Comparison of ENCODE assay signal across 8 cellular contexts in genomic region chr9:112486221-112487007, GRCh38. TPM values are rescaled to one million over a fixed set of nuclear protein-coding genes. Genes with fewer than 3 reads are reported as not detected.
A peak's percentile ranks its signal among the peaks of the same experiment; 100 is the strongest.
DNase-seq lines count a peak whose midpoint lies in the region; ATAC-seq and TF ChIP-seq lines count a peak whose summit lies in the region.

Gene KIAA1958 (plus strand): TSS chr9:112486827. CDS start chr9:112574081, 87,254 bp downstream.

- peaks cover 5% of the 10 kb centered on the region for H3K36me3 Mint-ChIP-seq in activated T-helper 17 cell treated with anti-CD3 and anti-CD28 coated beads, Interleukin-2, amount 50 U/mL, for 72 hours (ENCODE audit: low read depth)

- TF ChIP-seq EP300 in neural cell (conservative IDR thresholded peaks at IDR 0.05; ENCODE audit: poor library complexity, severe bottlenecking) (peak; percentile 7), stomach (IDR thresholded peaks at IDR 0.05) (no peak)

- no peak for TF ChIP-seq RAD21 in IMR-90 (IDR thresholded peaks at IDR 0.05; ENCODE audit: low read length)
- TF ChIP-seq RAD21 in neural cell (conservative IDR thresholded peaks at IDR 0.05) = peak; percentile 46

- CTCF ChIA-PET in IMR-90 (lab: Yijun Ruan, JAX) (no interaction called here), Panc1 (lab: Charles Lee) (interaction anchor here (0.5 kb wide), 1 partner anchor 222 kb away, joined by 4 read pairs; no protein-coding TSS in a partner anchor)

- H3K9me1 ChIP-seq in IMR-90 (ENCODE audit: insufficient read depth, low read length) = peaks cover 5% of the 10 kb centered on the region

- peaks cover 6% of the 10 kb centered on the region; the same call in 1 of the 2 replicates for H3K4me1 ChIP-seq in IMR-90 (ENCODE audit: control insufficient read depth, insufficient read depth, low read length)
- peaks cover 16% of the 10 kb centered on the region; the same call in 1 of the 2 replicates for H3K4me1 ChIP-seq in Panc1 (ENCODE audit: control insufficient read depth, insufficient read depth, low read length)
- H3K4me1 ChIP-seq in stomach = peaks cover 9 to 36% (median 29%) of the 10 kb centered on the region in 4 donors

- peak within 1 kb of the TSS; percentile 60 for H4K5ac ChIP-seq in IMR-90 (ENCODE audit: low read depth, low read length)

- POLR2A ChIA-PET in IMR-90 (lab: Charles Lee; ENCODE audit: unreplicated experiment) = interaction anchor here (0.5 to 0.6 kb wide), 3 partner anchors 107 to 260 kb away, joined by 4 to 6 read pairs (median 4); no protein-coding TSS in a partner anchor
- POLR2A ChIA-PET in Panc1 (lab: Charles Lee) = no interaction called here

- H3K27ac Mint-ChIP-seq in activated T-helper 17 cell treated with anti-CD3 and anti-CD28 coated beads, Interleukin-2, amount 50 U/mL, for 72 hours = peak within 1 kb of the TSS; percentile 91

- H3K56ac ChIP-seq in IMR-90 (ENCODE audit: extremely low read depth, insufficient read depth, low read length) = peak within 1 kb of the TSS; percentile 75; the same call in 1 of the 2 replicates

- H3F3A ChIP-seq in neural cell (ENCODE audit: insufficient read depth, low read length, poor library complexity, severe bottlenecking) = no peaks in the 10 kb centered on the region

- H2BK5ac ChIP-seq in IMR-90 (ENCODE audit: low read depth, low read length, poor library complexity, severe bottlenecking) = peak within 1 kb of the TSS; percentile 14

- H2AFZ ChIP-seq in IMR-90 (replicated peaks; ENCODE audit: low read length, poor library complexity) (peak within 1 kb of the TSS; percentile 98), neural cell (ENCODE audit: low read depth, low read length) (peak within 1 kb of the TSS; percentile 66)

- H3K18ac ChIP-seq in IMR-90 (ENCODE audit: low read depth, low read length) = peak within 1 kb of the TSS; percentile 1

- H3K36me3 ChIP-seq in IMR-90 (ENCODE audit: control insufficient read depth, insufficient read depth, low read length) (no peaks in the 10 kb centered on the region), Panc1 (ENCODE audit: control insufficient read depth, insufficient read depth, low read length) (no peaks in the 10 kb centered on the region; the same call in 1 of the 2 replicates), neural cell (ENCODE audit: insufficient read depth, low read length) (no peaks in the 10 kb centered on the region), stomach (no peaks in the 10 kb centered on the region)

- H2BK15ac ChIP-seq in IMR-90 (ENCODE audit: low read depth, low read length) = peak within 1 kb of the TSS; percentile 83; the same call in 1 of the 3 replicates

- H2AK9ac ChIP-seq in IMR-90 (replicated peaks; ENCODE audit: low read depth, low read length, poor library complexity) = peak within 1 kb of the TSS; percentile 93

- H3K27ac ChIP-seq in IMR-90 (ENCODE audit: insufficient read depth, low read length) (peak within 1 kb of the TSS; percentile 68), Panc1 (ENCODE audit: low read length) (peak within 1 kb of the TSS; percentile 88), neural cell (ENCODE audit: low read length) (peak within 1 kb of the TSS; percentile 80), stomach (peak within 1 kb of the TSS; percentile 81 to 97 (median 89))

- peaks cover 51% of the 10 kb centered on the region for H3K79me2 ChIP-seq in neural cell (replicated peaks; ENCODE audit: insufficient read depth, low read length)

- no peak for TF ChIP-seq POLR2A in IMR-90 (IDR thresholded peaks at IDR 0.05; ENCODE audit: low read depth, low read length)
- peak in 1 of 4 donors; percentile 20 for TF ChIP-seq POLR2A in stomach (IDR thresholded peaks at IDR 0.05)

- peak within 1 kb of the TSS; percentile 82 for H3K23ac ChIP-seq in IMR-90 (ENCODE audit: low read depth, low read length)

- no peak for TF ChIP-seq CTCF in IMR-90 (conservative IDR thresholded peaks at IDR 0.05; ENCODE audit: low read depth, low read length)
- TF ChIP-seq CTCF in Panc1 (IDR thresholded peaks at IDR 0.05) = no peak
- TF ChIP-seq CTCF in neural cell (IDR thresholded peaks at IDR 0.05; ENCODE audit: poor library complexity, severe bottlenecking) = no peak
- TF ChIP-seq CTCF in stomach (IDR thresholded peaks at IDR 0.05) = no peak

- H3K9me3 Mint-ChIP-seq in activated T-helper 17 cell treated with anti-CD3 and anti-CD28 coated beads, Interleukin-2, amount 50 U/mL, for 72 hours = no peaks in the 10 kb centered on the region

- WGBS in IMR-90 (ENCODE audit: extremely low coverage in 2 of 2, insufficient read length in 1 of 2), 2 experiments = 1% methylated on average over 32 of the region's 93 CpGs; no CpG with 5 or more reads in 1 of the 2 experiments
- 1 to 5% (median 2%) methylated on average over 17 to 91 of the region's 93 CpGs for WGBS in stomach, 5 donors

- H3K4me2 ChIP-seq in IMR-90 (ENCODE audit: low read depth, low read length) (peak within 1 kb of the TSS; percentile 95), neural cell (ENCODE audit: low read length) (peak within 1 kb of the TSS; percentile 94)

- peak within 1 kb of the TSS; percentile 92 for H3K14ac ChIP-seq in IMR-90 (replicated peaks; ENCODE audit: low read depth, low read length)

- H4K8ac ChIP-seq in IMR-90 (ENCODE audit: low read depth in 2 of 2, low read length in 2 of 2) = peak within 1 kb of the TSS; percentile 94 to 99

- peak within 1 kb of the TSS; percentile 72 for H4K91ac ChIP-seq in IMR-90 (ENCODE audit: insufficient read depth, low read depth, low read length)

- no TSS peak for BruUV-seq in IMR-90 (replicated peaks; lab: Mats Ljungman, UMichigan)
- BruUV-seq in Panc1 (replicated peaks; lab: Mats Ljungman, UMichigan) = no TSS peak

- H3K4me1 Mint-ChIP-seq in activated T-helper 17 cell treated with anti-CD3 and anti-CD28 coated beads, Interleukin-2, amount 50 U/mL, for 72 hours = no peaks in the 10 kb centered on the region

- H3K9ac ChIP-seq in IMR-90 (ENCODE audit: low read depth, low read length) (peak within 1 kb of the TSS; percentile 80), neural cell (ENCODE audit: low read length) (peak within 1 kb of the TSS; percentile 86)

- dilution Hi-C loops in IMR-90 (cut with HindIII; ENCODE audit: low sequenced_read_pairs, unreplicated experiment) = no loop called here

- peak; percentile 53 for DNase-seq in DMS79 (lab: John Stamatoyannopoulos, UW)
- peak; percentile 73 for DNase-seq in IMR-90
- DNase-seq in Panc1 (ENCODE audit: low read depth, low spot score) = no peak
- DNase-seq in fibroblast of the conjunctiva (ENCODE audit: low read depth) = peak; percentile 65
- peak; percentile 91 for DNase-seq in stomach

- no peak within 1 kb of the TSS for H2BK20ac ChIP-seq in IMR-90 (ENCODE audit: low read depth, low read length)

- H3K4me3 Mint-ChIP-seq in activated T-helper 17 cell treated with anti-CD3 and anti-CD28 coated beads, Interleukin-2, amount 50 U/mL, for 72 hours = peak within 1 kb of the TSS; percentile 99

- peak within 1 kb of the TSS; percentile 87 for H3K4ac ChIP-seq in IMR-90 (ENCODE audit: low read depth, low read length)

- no peaks in the 10 kb centered on the region for H3K9me3 ChIP-seq in IMR-90 (ENCODE audit: control insufficient read depth, insufficient read depth, low read length)
- H3K9me3 ChIP-seq in Panc1 (ENCODE audit: control insufficient read depth, insufficient read depth, low read depth, low read length) = no peaks in the 10 kb centered on the region
- H3K9me3 ChIP-seq in neural cell (ENCODE audit: low read length) = no peaks in the 10 kb centered on the region
- H3K9me3 ChIP-seq in stomach = no peaks in the 10 kb centered on the region

- peaks cover 7 to 19% of the 10 kb centered on the region in 2 experiments; a peak in 2 of 4 replicates for H3K79me1 ChIP-seq in IMR-90 (ENCODE audit: low read depth in 1 of 2, low read length in 2 of 2)

- H2AK5ac ChIP-seq in IMR-90 (ENCODE audit: low read depth, low read length) = peak within 1 kb of the TSS; percentile 74

- no peaks in the 10 kb centered on the region for H3K27me3 ChIP-seq in IMR-90 (ENCODE audit: control insufficient read depth, insufficient read depth, low read length)
- no peaks in the 10 kb centered on the region for H3K27me3 ChIP-seq in Panc1 (ENCODE audit: control insufficient read depth, insufficient read depth, low read length)
- H3K27me3 ChIP-seq in neural cell (ENCODE audit: insufficient read depth, low read depth, low read length) = no peaks in the 10 kb centered on the region
- no peaks in the 10 kb centered on the region for H3K27me3 ChIP-seq in stomach

- no peaks in the 10 kb centered on the region for H3K9me2 ChIP-seq in neural cell (ENCODE audit: insufficient read depth, low read length)

- ATAC-seq in GM21529 (IDR thresholded peaks at IDR 0.05; ENCODE audit: unreplicated experiment) (peak; percentile 89), IMR-90 (ENCODE audit: low read depth) (peak; percentile 91), Panc1 (peak; percentile 93)
- peak; percentile 97 for ATAC-seq in activated T-helper 17 cell treated with anti-CD3 and anti-CD28 coated beads, Interleukin-2, amount 50 U/mL, for 72 hours (replicated peaks)

- H4K20me1 ChIP-seq in IMR-90 (ENCODE audit: insufficient read depth, low read length) (no peaks in the 10 kb centered on the region; the same call in 1 of the 2 replicates), neural cell (ENCODE audit: insufficient read depth) (no peaks in the 10 kb centered on the region)

- H2BK120ac ChIP-seq in IMR-90 (ENCODE audit: low read depth, low read length) = peak within 1 kb of the TSS; percentile 65

- H3K4me3 ChIP-seq in IMR-90 (ENCODE audit: insufficient read depth, low read depth, low read length) (peak within 1 kb of the TSS; percentile 77), Panc1 (ENCODE audit: low read depth in 2 of 2, low read length in 2 of 2) (peak within 1 kb of the TSS; percentile 75 to 89), neural cell (ENCODE audit: low read length) (peak within 1 kb of the TSS; percentile 98), stomach (peak within 1 kb of the TSS; percentile 90 to 99 (median 95))

- in situ Hi-C loops in IMR-90 (cut with MboI; ENCODE audit: low sequenced_read_pairs) (no loop called here), Panc1 (cut with HindIII; ENCODE audit: low pct_unique_long_range_greater_than_20kb, low sequenced_read_pairs) (no loop called here)

- H3K27me3 Mint-ChIP-seq in activated T-helper 17 cell treated with anti-CD3 and anti-CD28 coated beads, Interleukin-2, amount 50 U/mL, for 72 hours = no peaks in the 10 kb centered on the region

- intact Hi-C loops in IMR-90 (cut with micrococcal nuclease) (loop anchor here (2.0 to 5.0 kb wide), 2 partner anchors 71 to 224 kb away; no protein-coding TSS in a partner anchor), Panc1 (cut with micrococcal nuclease; ENCODE audit: unreplicated experiment) (loop anchor here (10.0 kb wide), 2 partner anchors 218 to 308 kb away; no protein-coding TSS in a partner anchor), stomach (cut with DNase I; ENCODE audit: low total_unique reads) (no loop called here)

RNA-seq across cellular contexts. Expression of gene KIAA1958, which starts in this region (rescaled TPM):
- 1.4 and 1.8 TPM in 2 replicates for total RNA-seq in IMR-90 (2012; rRNA removed)
- 0.65 and 0.75 TPM in 2 replicates for polyA plus RNA-seq in IMR-90 (2012; rRNA removed)
- polyA plus RNA-seq in IMR-90 (2012; cell fraction: cytosol; rRNA removed) = 0.37 and 0.41 TPM in 2 replicates
- 0.61 and 0.91 TPM in 2 replicates for polyA plus RNA-seq in IMR-90 (2012; cell fraction: nucleus; rRNA removed; ENCODE audit: low replicate concordance)
- 10.4 TPM for total RNA-seq in Panc1 (2021; ENCODE audit: unreplicated experiment)
- 4.1 TPM for polyA plus RNA-seq in Panc1 (2012; ENCODE audit: insufficient read length)
- total RNA-seq in activated T-helper 17 cell treated with anti-CD3 and anti-CD28 coated beads, Interleukin-2, amount 50 U/mL, for 72 hours = 10 to 100 TPM; 10.0 to 12.5 TPM
- polyA plus RNA-seq in neural cell = 8.4 and 8.7 TPM in 2 replicates
- 49.4 and 66.1 TPM in 2 replicates for polyA minus RNA-seq in neural cell
- 10 to 100 TPM; 11.7 to 77.7 (median 19.4) TPM for total RNA-seq in stomach
- polyA plus RNA-seq in stomach = 1 to 10 TPM in 2 of 3 donors, under 1 TPM in 1; 0.60 to 2.8 (median 2.4) TPM
